2 cellular contexts compared by ENCODE assay signal in genomic region chr17:58680038-58680369, GRCh38.
TF ChIP-seq lines count a peak whose summit lies in the region.

No MANE protein-coding gene starts in this region.

TF ChIP-seq in A549, 52 proteins besides CTCF, POLR2A, EP300 and RAD21:
- no peak for TF ChIP-seq FOSB (CRISPR knock-in tag; IDR thresholded peaks at IDR 0.05)
- TF ChIP-seq, protein P1, sequence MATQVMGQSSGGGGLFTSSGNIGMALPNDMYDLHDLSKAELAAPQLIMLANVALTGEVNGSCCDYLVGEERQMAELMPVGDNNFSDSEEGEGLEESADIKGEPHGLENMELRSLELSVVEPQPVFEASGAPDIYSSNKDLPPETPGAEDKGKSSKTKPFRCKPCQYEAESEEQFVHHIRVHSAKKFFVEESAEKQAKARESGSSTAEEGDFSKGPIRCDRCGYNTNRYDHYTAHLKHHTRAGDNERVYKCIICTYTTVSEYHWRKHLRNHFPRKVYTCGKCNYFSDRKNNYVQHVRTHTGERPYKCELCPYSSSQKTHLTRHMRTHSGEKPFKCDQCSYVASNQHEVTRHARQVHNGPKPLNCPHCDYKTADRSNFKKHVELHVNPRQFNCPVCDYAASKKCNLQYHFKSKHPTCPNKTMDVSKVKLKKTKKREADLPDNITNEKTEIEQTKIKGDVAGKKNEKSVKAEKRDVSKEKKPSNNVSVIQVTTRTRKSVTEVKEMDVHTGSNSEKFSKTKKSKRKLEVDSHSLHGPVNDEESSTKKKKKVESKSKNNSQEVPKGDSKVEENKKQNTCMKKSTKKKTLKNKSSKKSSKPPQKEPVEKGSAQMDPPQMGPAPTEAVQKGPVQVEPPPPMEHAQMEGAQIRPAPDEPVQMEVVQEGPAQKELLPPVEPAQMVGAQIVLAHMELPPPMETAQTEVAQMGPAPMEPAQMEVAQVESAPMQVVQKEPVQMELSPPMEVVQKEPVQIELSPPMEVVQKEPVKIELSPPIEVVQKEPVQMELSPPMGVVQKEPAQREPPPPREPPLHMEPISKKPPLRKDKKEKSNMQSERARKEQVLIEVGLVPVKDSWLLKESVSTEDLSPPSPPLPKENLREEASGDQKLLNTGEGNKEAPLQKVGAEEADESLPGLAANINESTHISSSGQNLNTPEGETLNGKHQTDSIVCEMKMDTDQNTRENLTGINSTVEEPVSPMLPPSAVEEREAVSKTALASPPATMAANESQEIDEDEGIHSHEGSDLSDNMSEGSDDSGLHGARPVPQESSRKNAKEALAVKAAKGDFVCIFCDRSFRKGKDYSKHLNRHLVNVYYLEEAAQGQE (IDR thresholded peaks at IDR 0.05) = no peak
- TF ChIP-seq NPAS2 (CRISPR knock-in tag; IDR thresholded peaks at IDR 0.05; ENCODE audit: borderline replicate concordance) = no peak
- TF ChIP-seq HOXB5 (CRISPR knock-in tag; IDR thresholded peaks at IDR 0.05) = no peak
- no peak for TF ChIP-seq CBX8 (IDR thresholded peaks at IDR 0.05)
- TF ChIP-seq EHF (CRISPR knock-in tag; IDR thresholded peaks at IDR 0.05) = no peak
- no peak for TF ChIP-seq RNF2 (IDR thresholded peaks at IDR 0.05; ENCODE audit: borderline replicate concordance, low read depth)
- TF ChIP-seq, protein P2, sequence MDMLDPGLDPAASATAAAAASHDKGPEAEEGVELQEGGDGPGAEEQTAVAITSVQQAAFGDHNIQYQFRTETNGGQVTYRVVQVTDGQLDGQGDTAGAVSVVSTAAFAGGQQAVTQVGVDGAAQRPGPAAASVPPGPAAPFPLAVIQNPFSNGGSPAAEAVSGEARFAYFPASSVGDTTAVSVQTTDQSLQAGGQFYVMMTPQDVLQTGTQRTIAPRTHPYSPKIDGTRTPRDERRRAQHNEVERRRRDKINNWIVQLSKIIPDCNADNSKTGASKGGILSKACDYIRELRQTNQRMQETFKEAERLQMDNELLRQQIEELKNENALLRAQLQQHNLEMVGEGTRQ (IDR thresholded peaks at IDR 0.05) = no peak
- no peak for TF ChIP-seq NR3C1 (IDR thresholded peaks at IDR 0.05)
- no peak for TF ChIP-seq HOXB13 (CRISPR knock-in tag; IDR thresholded peaks at IDR 0.05; ENCODE audit: low read depth)
- no peak for TF ChIP-seq EHMT2 (IDR thresholded peaks at IDR 0.05; ENCODE audit: low read depth)
- no peak for TF ChIP-seq MAFK (IDR thresholded peaks at IDR 0.05; ENCODE audit: partially characterized antibody)

TF ChIP-seq in HEK293, 187 proteins besides CTCF, POLR2A, EP300 and RAD21:
- TF ChIP-seq ZNF175 (tag by site-specific recombination; IDR thresholded peaks at IDR 0.05) (no peak), ZNF157 (tag by site-specific recombination; IDR thresholded peaks at IDR 0.05) (no peak), KLF8 (tag by site-specific recombination; IDR thresholded peaks at IDR 0.05) (no peak), ZNF350 (tag by site-specific recombination; IDR thresholded peaks at IDR 0.05) (no peak), AEBP2 (tag by site-specific recombination; IDR thresholded peaks at IDR 0.05; ENCODE audit: borderline replicate concordance) (no peak), ZFP69B (tag by site-specific recombination; IDR thresholded peaks at IDR 0.05) (no peak), ZNF239 (tag by site-specific recombination; IDR thresholded peaks at IDR 0.05) (no peak), ZNF843 (tag by site-specific recombination; IDR thresholded peaks at IDR 0.05) (no peak), ZNF214 (tag by site-specific recombination; IDR thresholded peaks at IDR 0.05; ENCODE audit: borderline replicate concordance) (no peak), ZNF792 (tag by site-specific recombination; IDR thresholded peaks at IDR 0.05) (no peak), ZNF560 (tag by site-specific recombination; IDR thresholded peaks at IDR 0.05; ENCODE audit: borderline replicate concordance) (no peak), ZSCAN16 (tag by site-specific recombination; IDR thresholded peaks at IDR 0.05) (no peak), KLF16 (tag by site-specific recombination; IDR thresholded peaks at IDR 0.05) (no peak), ZBTB26 (tag by site-specific recombination; optimal IDR thresholded peaks at IDR 0.05) (peak; percentile 1), ZNF664 (tag by site-specific recombination; IDR thresholded peaks at IDR 0.05) (peak; percentile 16; the same call in 1 of the 2 replicates)
- TF ChIP-seq, protein P3, sequence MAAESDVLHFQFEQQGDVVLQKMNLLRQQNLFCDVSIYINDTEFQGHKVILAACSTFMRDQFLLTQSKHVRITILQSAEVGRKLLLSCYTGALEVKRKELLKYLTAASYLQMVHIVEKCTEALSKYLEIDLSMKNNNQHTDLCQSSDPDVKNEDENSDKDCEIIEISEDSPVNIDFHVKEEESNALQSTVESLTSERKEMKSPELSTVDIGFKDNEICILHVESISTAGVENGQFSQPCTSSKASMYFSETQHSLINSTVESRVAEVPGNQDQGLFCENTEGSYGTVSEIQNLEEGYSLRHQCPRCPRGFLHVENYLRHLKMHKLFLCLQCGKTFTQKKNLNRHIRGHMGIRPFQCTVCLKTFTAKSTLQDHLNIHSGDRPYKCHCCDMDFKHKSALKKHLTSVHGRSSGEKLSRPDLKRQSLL (tag by site-specific recombination; IDR thresholded peaks at IDR 0.05) = 0 out of 2 replicates have a peak, but pooled peaks have one; percentile 13
- TF ChIP-seq, protein P4, sequence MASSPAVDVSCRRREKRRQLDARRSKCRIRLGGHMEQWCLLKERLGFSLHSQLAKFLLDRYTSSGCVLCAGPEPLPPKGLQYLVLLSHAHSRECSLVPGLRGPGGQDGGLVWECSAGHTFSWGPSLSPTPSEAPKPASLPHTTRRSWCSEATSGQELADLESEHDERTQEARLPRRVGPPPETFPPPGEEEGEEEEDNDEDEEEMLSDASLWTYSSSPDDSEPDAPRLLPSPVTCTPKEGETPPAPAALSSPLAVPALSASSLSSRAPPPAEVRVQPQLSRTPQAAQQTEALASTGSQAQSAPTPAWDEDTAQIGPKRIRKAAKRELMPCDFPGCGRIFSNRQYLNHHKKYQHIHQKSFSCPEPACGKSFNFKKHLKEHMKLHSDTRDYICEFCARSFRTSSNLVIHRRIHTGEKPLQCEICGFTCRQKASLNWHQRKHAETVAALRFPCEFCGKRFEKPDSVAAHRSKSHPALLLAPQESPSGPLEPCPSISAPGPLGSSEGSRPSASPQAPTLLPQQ (tag by site-specific recombination; IDR thresholded peaks at IDR 0.05) = no peak
- TF ChIP-seq, protein P5, sequence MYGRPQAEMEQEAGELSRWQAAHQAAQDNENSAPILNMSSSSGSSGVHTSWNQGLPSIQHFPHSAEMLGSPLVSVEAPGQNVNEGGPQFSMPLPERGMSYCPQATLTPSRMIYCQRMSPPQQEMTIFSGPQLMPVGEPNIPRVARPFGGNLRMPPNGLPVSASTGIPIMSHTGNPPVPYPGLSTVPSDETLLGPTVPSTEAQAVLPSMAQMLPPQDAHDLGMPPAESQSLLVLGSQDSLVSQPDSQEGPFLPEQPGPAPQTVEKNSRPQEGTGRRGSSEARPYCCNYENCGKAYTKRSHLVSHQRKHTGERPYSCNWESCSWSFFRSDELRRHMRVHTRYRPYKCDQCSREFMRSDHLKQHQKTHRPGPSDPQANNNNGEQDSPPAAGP (tag by site-specific recombination; IDR thresholded peaks at IDR 0.05) = no peak
TF ChIP-seq in HEK293: peak in this region for 3.
